Comparison of ENCODE assay signal across 1 cellular context in the genomic region with DNA sequence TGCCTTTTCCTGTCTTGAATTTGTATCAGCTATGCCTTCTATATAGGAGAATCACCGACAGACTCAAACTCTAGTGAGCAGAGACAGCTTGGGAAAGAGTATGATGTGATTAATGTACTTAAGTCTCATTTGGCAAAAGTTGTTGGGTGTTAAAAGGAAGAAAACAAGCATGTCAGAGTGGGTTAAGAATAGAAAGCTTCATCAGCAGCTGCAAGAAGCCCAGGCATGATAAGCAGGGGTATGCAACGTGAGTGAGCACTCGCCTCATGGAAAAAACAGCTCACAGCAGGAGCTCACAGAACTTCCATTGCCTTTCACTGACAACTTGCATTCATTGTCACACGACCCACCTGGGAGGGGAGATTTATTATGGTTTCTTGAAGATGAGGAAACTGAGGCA.
TF ChIP-seq lines count a peak whose summit lies in the region.

No MANE protein-coding gene starts in this region.

TF ChIP-seq in SK-N-SH, 30 proteins besides CTCF, POLR2A, EP300 and RAD21 (continued from another document):
- TF ChIP-seq, protein P1, sequence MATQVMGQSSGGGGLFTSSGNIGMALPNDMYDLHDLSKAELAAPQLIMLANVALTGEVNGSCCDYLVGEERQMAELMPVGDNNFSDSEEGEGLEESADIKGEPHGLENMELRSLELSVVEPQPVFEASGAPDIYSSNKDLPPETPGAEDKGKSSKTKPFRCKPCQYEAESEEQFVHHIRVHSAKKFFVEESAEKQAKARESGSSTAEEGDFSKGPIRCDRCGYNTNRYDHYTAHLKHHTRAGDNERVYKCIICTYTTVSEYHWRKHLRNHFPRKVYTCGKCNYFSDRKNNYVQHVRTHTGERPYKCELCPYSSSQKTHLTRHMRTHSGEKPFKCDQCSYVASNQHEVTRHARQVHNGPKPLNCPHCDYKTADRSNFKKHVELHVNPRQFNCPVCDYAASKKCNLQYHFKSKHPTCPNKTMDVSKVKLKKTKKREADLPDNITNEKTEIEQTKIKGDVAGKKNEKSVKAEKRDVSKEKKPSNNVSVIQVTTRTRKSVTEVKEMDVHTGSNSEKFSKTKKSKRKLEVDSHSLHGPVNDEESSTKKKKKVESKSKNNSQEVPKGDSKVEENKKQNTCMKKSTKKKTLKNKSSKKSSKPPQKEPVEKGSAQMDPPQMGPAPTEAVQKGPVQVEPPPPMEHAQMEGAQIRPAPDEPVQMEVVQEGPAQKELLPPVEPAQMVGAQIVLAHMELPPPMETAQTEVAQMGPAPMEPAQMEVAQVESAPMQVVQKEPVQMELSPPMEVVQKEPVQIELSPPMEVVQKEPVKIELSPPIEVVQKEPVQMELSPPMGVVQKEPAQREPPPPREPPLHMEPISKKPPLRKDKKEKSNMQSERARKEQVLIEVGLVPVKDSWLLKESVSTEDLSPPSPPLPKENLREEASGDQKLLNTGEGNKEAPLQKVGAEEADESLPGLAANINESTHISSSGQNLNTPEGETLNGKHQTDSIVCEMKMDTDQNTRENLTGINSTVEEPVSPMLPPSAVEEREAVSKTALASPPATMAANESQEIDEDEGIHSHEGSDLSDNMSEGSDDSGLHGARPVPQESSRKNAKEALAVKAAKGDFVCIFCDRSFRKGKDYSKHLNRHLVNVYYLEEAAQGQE (IDR thresholded peaks at IDR 0.05; ENCODE audit: low read depth, low read length), result no peak
